ENCODE assay signal across 12 cellular contexts in the genomic region with DNA sequence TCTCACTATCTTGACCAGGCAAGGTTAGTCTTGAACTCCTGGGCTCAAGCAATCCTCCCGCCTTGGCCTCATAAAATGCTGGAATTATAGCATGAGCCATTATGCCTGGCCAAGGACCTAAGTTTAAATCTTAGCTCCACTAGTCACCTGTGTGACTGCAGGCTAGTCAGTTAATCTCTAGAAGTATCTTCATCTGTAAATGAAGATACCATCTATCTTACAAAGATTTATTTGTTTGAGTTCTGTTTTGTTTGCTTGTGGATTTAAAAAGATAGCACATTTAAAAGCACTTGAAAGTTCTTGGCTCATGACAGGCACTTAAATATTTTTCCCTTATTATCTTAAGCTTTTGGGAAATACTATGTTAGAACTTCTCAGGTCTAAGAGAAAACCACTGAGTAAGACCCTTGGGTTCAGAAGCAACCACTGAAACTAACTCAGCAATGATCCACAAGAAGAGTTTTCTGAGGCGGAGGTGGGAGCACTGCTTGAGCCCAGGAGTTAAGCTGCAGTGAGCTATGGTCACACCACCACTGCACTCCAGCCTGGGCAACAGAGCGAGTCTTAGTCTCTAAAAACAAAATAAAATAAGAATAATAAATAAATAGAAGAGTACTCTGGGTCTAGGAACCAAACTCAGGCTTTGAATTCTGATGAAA. TPM values are rescaled to one million over a fixed set of nuclear protein-coding genes. Genes with fewer than 3 reads are reported as not detected.
DNase-seq lines count a peak whose midpoint lies in the region; ATAC-seq and TF ChIP-seq lines count a peak whose summit lies in the region.
"Had no signal": no experiment of that assay in that cellular context is flagged by ENCODE, and none has a peak within 500 bp of the region (broad histone marks: within the 10 kb centered on the region; RNA-seq: fewer than 3 reads in every experiment).

No MANE protein-coding gene starts in this region.

- TF ChIP-seq CTCF in right lobe of liver (IDR thresholded peaks at IDR 0.05) (no peak), transverse colon (IDR thresholded peaks at IDR 0.05) (no peak)

- peaks cover 7% of the 10 kb centered on the region for H3K9me3 Mint-ChIP-seq in activated naive CD4-positive, alpha-beta T cell treated with anti-CD3 and anti-CD28 coated beads for 36 hours
- H3K9me3 Mint-ChIP-seq in activated CD4-positive, alpha-beta memory T cell treated with anti-CD3 and anti-CD28 coated beads for 36 hours = peaks cover 9% of the 10 kb centered on the region

- H3K4me3 Mint-ChIP-seq in activated naive CD4-positive, alpha-beta T cell treated with anti-CD3 and anti-CD28 coated beads for 36 hours = no peak overlapping the region
- peak overlapping the region; percentile 32 for H3K4me3 Mint-ChIP-seq in activated CD4-positive, alpha-beta memory T cell treated with anti-CD3 and anti-CD28 coated beads for 36 hours

- no peak for ATAC-seq in right lobe of liver

- H3K4me3 ChIP-seq in right lobe of liver (no peak overlapping the region), transverse colon (no peak overlapping the region)

- H3K27ac Mint-ChIP-seq in activated naive CD4-positive, alpha-beta T cell treated with anti-CD3 and anti-CD28 coated beads for 36 hours = peak overlapping the region; percentile 64
- peak overlapping the region; percentile 63 for H3K27ac Mint-ChIP-seq in activated CD4-positive, alpha-beta memory T cell treated with anti-CD3 and anti-CD28 coated beads for 36 hours

- H3K27me3 Mint-ChIP-seq in activated naive CD4-positive, alpha-beta T cell treated with anti-CD3 and anti-CD28 coated beads for 36 hours (ENCODE audit: low read depth) = no peaks in the 10 kb centered on the region
- H3K27me3 Mint-ChIP-seq in activated CD4-positive, alpha-beta memory T cell treated with anti-CD3 and anti-CD28 coated beads for 36 hours = no peaks in the 10 kb centered on the region

- H3K4me1 ChIP-seq in right lobe of liver (peaks cover 0 to 48% (median 20%) of the 10 kb centered on the region in 4 donors), transverse colon (peaks cover 0 to 63% (median 43%) of the 10 kb centered on the region in 4 donors)

- H3K27ac ChIP-seq in right lobe of liver (peak overlapping the region in 2 of 3 donors; percentile 7 to 56), transverse colon (peak overlapping the region; percentile 47 to 72 (median 58))

- no peaks in the 10 kb centered on the region for H3K36me3 ChIP-seq in right lobe of liver
- peaks cover 0 to 23% (median 0%) of the 10 kb centered on the region in 4 donors for H3K36me3 ChIP-seq in transverse colon

- DNase-seq in activated naive CD4-positive, alpha-beta T cell treated with anti-CD3 and anti-CD28 coated beads for 36 hours = no peak
- no peak for DNase-seq in activated naive CD4-positive, alpha-beta T cell (lab: John Stamatoyannopoulos, UW)
- DNase-seq in activated CD4-positive, alpha-beta memory T cell treated with anti-CD3 and anti-CD28 coated beads for 36 hours = no peak
- no peak for DNase-seq in right lobe of liver
- DNase-seq in transverse colon = no peak
- DNase-seq in NCI-H1092 (lab: John Stamatoyannopoulos, UW) = no peak
- no peak for DNase-seq in stimulated activated CD4-positive, alpha-beta T cell treated with anti-CD3 and anti-CD28 coated beads, Interleukin-1b, Interleukin-23, amount 100 ng/mL, for 48 hours
- DNase-seq in NCI-H146 (lab: John Stamatoyannopoulos, UW) = no peak
- DNase-seq: activated CD4-positive, CD25-positive, alpha-beta regulatory T cell; NCI-H446; retina; Right ventricle myocardium superior had no signal

- TF ChIP-seq EP300 in transverse colon (IDR thresholded peaks at IDR 0.05; ENCODE audit: low read depth) = no peak

- TF ChIP-seq POLR2A in right lobe of liver (IDR thresholded peaks at IDR 0.05) (no peak), transverse colon (IDR thresholded peaks at IDR 0.05) (no peak)

- 90% methylated on average over 3 of the region's 3 CpGs for WGBS in right lobe of liver (ENCODE audit: insufficient coverage, low coverage, low lambda C conversion rate, missing lambda C conversion rate)
- WGBS in transverse colon (ENCODE audit: low coverage in 1 of 2), 2 donors = 80% methylated on average over 2 to 3 of the region's 3 CpGs

- no peaks in the 10 kb centered on the region for H3K9me3 ChIP-seq in right lobe of liver
- peaks cover 0 to 6% of the 10 kb centered on the region in 2 donors for H3K9me3 ChIP-seq in transverse colon

- POLR2A ChIA-PET in activated CD4-positive, alpha-beta memory T cell treated with anti-CD3 and anti-CD28 coated beads for 36 hours (lab: Charles Lee) = interaction anchor here (1.1 to 2.8 kb wide), 3 partner anchors 9 to 18 kb away, joined by 5 to 16 read pairs (median 7); partner anchors contain the start of gene TMEM245

- intact Hi-C loops in activated naive CD4-positive, alpha-beta T cell treated with anti-CD3 and anti-CD28 coated beads for 36 hours (cut with micrococcal nuclease) = loop anchor here (1.0 to 2.0 kb wide), 3 partner anchors 10 to 88 kb away; partner anchors contain the start of gene CTNNAL1
- intact Hi-C loops in activated CD4-positive, alpha-beta memory T cell treated with anti-CD3 and anti-CD28 coated beads for 36 hours (cut with micrococcal nuclease) = loop anchor here (1.0 to 5.0 kb wide), 5 partner anchors 8 to 213 kb away; no protein-coding TSS in a partner anchor
- intact Hi-C loops in right lobe of liver (cut with DNase I) (no loop called here), transverse colon (cut with DNase I; ENCODE audit: low total_unique reads) (no loop called here)

- peaks cover 33% of the 10 kb centered on the region for H3K36me3 Mint-ChIP-seq in activated naive CD4-positive, alpha-beta T cell treated with anti-CD3 and anti-CD28 coated beads for 36 hours (ENCODE audit: low read depth)
- H3K36me3 Mint-ChIP-seq in activated CD4-positive, alpha-beta memory T cell treated with anti-CD3 and anti-CD28 coated beads for 36 hours = peaks cover 34% of the 10 kb centered on the region

- H3K27me3 ChIP-seq in right lobe of liver (no peaks in the 10 kb centered on the region), transverse colon (no peaks in the 10 kb centered on the region)

- CTCF ChIA-PET in activated naive CD4-positive, alpha-beta T cell treated with anti-CD3 and anti-CD28 coated beads for 36 hours (lab: Charles Lee) = interaction anchor here (1.1 kb wide), 1 partner anchor 340 kb away, joined by 4 read pairs; no protein-coding TSS in a partner anchor
- CTCF ChIA-PET in activated CD4-positive, alpha-beta memory T cell treated with anti-CD3 and anti-CD28 coated beads for 36 hours (lab: Charles Lee) = interaction anchor here (0.6 to 1.1 kb wide), 2 partner anchors 9 to 11 kb away, joined by 3 to 4 read pairs; no protein-coding TSS in a partner anchor

- peaks cover 72% of the 10 kb centered on the region for H3K4me1 Mint-ChIP-seq in activated naive CD4-positive, alpha-beta T cell treated with anti-CD3 and anti-CD28 coated beads for 36 hours (ENCODE audit: low read depth)
- H3K4me1 Mint-ChIP-seq in activated CD4-positive, alpha-beta memory T cell treated with anti-CD3 and anti-CD28 coated beads for 36 hours (ENCODE audit: low read depth) = peaks cover 72% of the 10 kb centered on the region

- in situ Hi-C loops in transverse colon (cut with MboI; ENCODE audit: low pct_ligation_motif_present in 1 of 4, low pct_unique_long_range_greater_than_20kb in 1 of 4, low sequenced_read_pairs in 3 of 4) = no loop called here

RNA-seq across cellular contexts. Expression of gene TMEM245, which starts 19.1 kb away (rescaled TPM):
- 10 to 100 TPM; 19.9 TPM for total RNA-seq in activated naive CD4-positive, alpha-beta T cell treated with anti-CD3 and anti-CD28 coated beads for 36 hours
- 10 to 100 TPM; 23.0 TPM for total RNA-seq in activated CD4-positive, alpha-beta memory T cell treated with anti-CD3 and anti-CD28 coated beads for 36 hours
- 10 to 100 TPM; 24.7 to 39.5 (median 36.8) TPM for total RNA-seq in right lobe of liver
- 10 to 100 TPM; 28.5 to 63.6 (median 58.7) TPM for total RNA-seq in transverse colon

Comparison
In these comparisons a context has a peak if more than half of its experiments do, and no peak if none do; other contexts are left out.
1. intact Hi-C loops: an anchor here in activated naive CD4-positive, alpha-beta T cell treated with anti-CD3 and anti-CD28 coated beads for 36 hours (1.0 to 2.0 kb wide) and activated CD4-positive, alpha-beta memory T cell treated with anti-CD3 and anti-CD28 coated beads for 36 hours (1.0 to 5.0 kb wide); none called in right lobe of liver and transverse colon.